ENCODE assay signal across 14 cellular contexts in genomic region chr1:68331117-68331865, GRCh38.
DNase-seq lines count a peak whose midpoint lies in the region; ATAC-seq and TF ChIP-seq lines count a peak whose summit lies in the region.
"Had no signal": no experiment of that assay in that cellular context is flagged by ENCODE, and none has a peak within 500 bp of the region (broad histone marks: within the 10 kb centered on the region; RNA-seq: fewer than 3 reads in every experiment).

No MANE protein-coding gene starts in this region.

- H3K4me3 ChIP-seq in IMR-90 (ENCODE audit: insufficient read depth, low read depth, low read length), result no peak overlapping the region
- H3K4me3 ChIP-seq in astrocyte of the cerebellum (ENCODE audit: low read depth, low read length), result no peak overlapping the region
- no peak overlapping the region for H3K4me3 ChIP-seq in kidney epithelial cell (ENCODE audit: low read depth, low read length)

- TF ChIP-seq CTCF in IMR-90 (conservative IDR thresholded peaks at IDR 0.05; ENCODE audit: low read depth, low read length) (no peak), astrocyte of the cerebellum (IDR thresholded peaks at IDR 0.05; ENCODE audit: low read depth, low read length, missing control alignments) (no peak), kidney epithelial cell (IDR thresholded peaks at IDR 0.05; ENCODE audit: insufficient read depth, low read length, poor library complexity, severe bottlenecking) (no peak)

- no peak for TF ChIP-seq RAD21 in IMR-90 (IDR thresholded peaks at IDR 0.05; ENCODE audit: low read length)

- no peak overlapping the region for H3K9ac ChIP-seq in IMR-90 (ENCODE audit: low read depth, low read length)
- H3K9ac ChIP-seq: parathyroid adenoma had no signal

- peak overlapping the region; percentile 16; the same call in 1 of the 2 replicates for H2BK20ac ChIP-seq in IMR-90 (ENCODE audit: low read depth, low read length)

- TF ChIP-seq POLR2A in IMR-90 (IDR thresholded peaks at IDR 0.05; ENCODE audit: low read depth, low read length), result no peak

- in situ Hi-C loops in IMR-90 (cut with MboI; ENCODE audit: low sequenced_read_pairs) (no loop called here), astrocyte of the cerebellum (cut with HindIII; ENCODE audit: low sequenced_read_pairs) (loop anchor here (25.0 kb wide), 1 partner anchor 194 kb away; no protein-coding TSS in a partner anchor)

- 0 out of 2 replicates have a peak overlapping the region, but pooled peaks have one; percentile 4 for H3K27ac ChIP-seq in IMR-90 (ENCODE audit: insufficient read depth, low read length)
- H3K27ac ChIP-seq: parathyroid adenoma had no signal

- H3K4ac ChIP-seq in IMR-90 (ENCODE audit: low read depth, low read length), result peak overlapping the region; percentile 53

- peak overlapping the region; percentile 15; the same call in 1 of the 2 replicates for H4K91ac ChIP-seq in IMR-90 (ENCODE audit: insufficient read depth, low read depth, low read length)

- H3K27ac Mint-ChIP-seq in activated CD8-positive, alpha-beta T cell treated with anti-CD3 and anti-CD28 coated beads, Interleukin-2, amount 10 ng/mL, durations not matched to agents 7 days and 5 days, result no peak overlapping the region
- H3K27ac Mint-ChIP-seq: activated naive CD4-positive, alpha-beta T cell treated with anti-CD3 and anti-CD28 coated beads for 36 hours; type B pancreatic cell had no signal

- peaks cover 13% of the 10 kb centered on the region for H3K9me1 ChIP-seq in IMR-90 (ENCODE audit: insufficient read depth, low read length)

- no peaks in the 10 kb centered on the region for H3K27me3 ChIP-seq in IMR-90 (ENCODE audit: control insufficient read depth, insufficient read depth, low read length)
- H3K27me3 ChIP-seq in kidney epithelial cell (ENCODE audit: control insufficient read depth, insufficient read depth, low read length), result no peaks in the 10 kb centered on the region

- peak overlapping the region in 1 of 2 experiments; percentile 53; a peak in 3 of 4 replicates for H4K8ac ChIP-seq in IMR-90 (ENCODE audit: low read depth in 2 of 2, low read length in 2 of 2)

- no peak overlapping the region for H3K56ac ChIP-seq in IMR-90 (ENCODE audit: extremely low read depth, insufficient read depth, low read length)

- peak overlapping the region; percentile 13; the same call in 1 of the 2 replicates for H3K4me2 ChIP-seq in IMR-90 (ENCODE audit: low read depth, low read length)

- H3K79me1 ChIP-seq in IMR-90 (ENCODE audit: low read depth in 1 of 2, low read length in 2 of 2), result no peaks in the 10 kb centered on the region

- H2BK120ac ChIP-seq in IMR-90 (ENCODE audit: low read depth, low read length), result peak overlapping the region; percentile 69; the same call in 1 of the 2 replicates

- POLR2A ChIA-PET in IMR-90 (lab: Charles Lee; ENCODE audit: unreplicated experiment), result interaction anchor here (0.7 kb wide), 1 partner anchor 211 kb away, joined by 3 read pairs; no protein-coding TSS in a partner anchor
- POLR2A ChIA-PET in activated CD8-positive, alpha-beta T cell treated with anti-CD3 and anti-CD28 coated beads, Interleukin-2, amount 10 ng/mL, durations not matched to agents 7 days and 5 days (lab: Charles Lee), result no interaction called here

- H2BK5ac ChIP-seq in IMR-90 (ENCODE audit: low read depth, low read length, poor library complexity, severe bottlenecking), result peak overlapping the region; percentile 75

- H3K4me3 Mint-ChIP-seq in activated CD8-positive, alpha-beta T cell treated with anti-CD3 and anti-CD28 coated beads, Interleukin-2, amount 10 ng/mL, durations not matched to agents 7 days and 5 days, result no peak overlapping the region
- H3K4me3 Mint-ChIP-seq: activated naive CD4-positive, alpha-beta T cell treated with anti-CD3 and anti-CD28 coated beads for 36 hours; type B pancreatic cell had no signal

- peak; percentile 35 for DNase-seq in COLO668 (lab: John Stamatoyannopoulos, UW; ENCODE audit: unreplicated experiment)
- peak; percentile 97 for DNase-seq in IMR-90
- peak; percentile 87 for DNase-seq in astrocyte of the cerebellum (ENCODE audit: low read depth)
- peak; percentile 91 for DNase-seq in kidney epithelial cell (ENCODE audit: low read depth)
- no peak for DNase-seq in activated CD8-positive, alpha-beta T cell treated with anti-CD3 and anti-CD28 coated beads, Interleukin-2, amount 10 ng/mL, durations not matched to agents 7 days and 5 days
- no peak for DNase-seq in ureter (ENCODE audit: low spot score)
- no peak for DNase-seq in NCI-H2196 (lab: John Stamatoyannopoulos, UW; ENCODE audit: unreplicated experiment)
- DNase-seq: activated CD4-positive, alpha-beta T cell treated with anti-CD3 and anti-CD28 coated beads for 4 hours; activated naive CD4-positive, alpha-beta T cell treated with anti-CD3 and anti-CD28 coated beads for 36 hours; H7 had no signal

- peak overlapping the region; percentile 41; the same call in 1 of the 2 replicates for H2AK5ac ChIP-seq in IMR-90 (ENCODE audit: low read depth, low read length)

- no peaks in the 10 kb centered on the region for H3K36me3 Mint-ChIP-seq in activated CD8-positive, alpha-beta T cell treated with anti-CD3 and anti-CD28 coated beads, Interleukin-2, amount 10 ng/mL, durations not matched to agents 7 days and 5 days (ENCODE audit: low read depth)
- H3K36me3 Mint-ChIP-seq: type B pancreatic cell had no signal

- CTCF ChIA-PET in IMR-90 (lab: Yijun Ruan, JAX), result interaction anchor here (0.7 to 1.1 kb wide), 4 partner anchors 10 to 210 kb away, joined by 3 to 5 read pairs (median 4); no protein-coding TSS in a partner anchor
- CTCF ChIA-PET in activated CD8-positive, alpha-beta T cell treated with anti-CD3 and anti-CD28 coated beads, Interleukin-2, amount 10 ng/mL, durations not matched to agents 7 days and 5 days (lab: Charles Lee), result interaction anchor here (1.0 to 1.1 kb wide), 2 partner anchors 211 to 214 kb away, joined by 3 to 4 read pairs; no protein-coding TSS in a partner anchor

- peak overlapping the region; percentile 10; the same call in 1 of the 2 replicates for H3K14ac ChIP-seq in IMR-90 (replicated peaks; ENCODE audit: low read depth, low read length)

- dilution Hi-C loops in IMR-90 (cut with HindIII; ENCODE audit: low sequenced_read_pairs, unreplicated experiment), result no loop called here

- peak; percentile 77 for ATAC-seq in IMR-90 (ENCODE audit: low read depth)
- no peak for ATAC-seq in activated CD8-positive, alpha-beta T cell treated with anti-CD3 and anti-CD28 coated beads, Interleukin-2, amount 10 ng/mL, durations not matched to agents 7 days and 5 days
- ATAC-seq in HG03442 (IDR thresholded peaks at IDR 0.05; ENCODE audit: unreplicated experiment), result no peak
- ATAC-seq: left lobe of liver had no signal

- no TSS peak for BruUV-seq in IMR-90 (replicated peaks; lab: Mats Ljungman, UMichigan)

- H3K27me3 Mint-ChIP-seq in activated CD8-positive, alpha-beta T cell treated with anti-CD3 and anti-CD28 coated beads, Interleukin-2, amount 10 ng/mL, durations not matched to agents 7 days and 5 days (ENCODE audit: low read depth), result no peaks in the 10 kb centered on the region

- H2AFZ ChIP-seq in IMR-90 (replicated peaks; ENCODE audit: low read length, poor library complexity), result no peak overlapping the region
- H2AFZ ChIP-seq: parathyroid adenoma had no signal

- H3K4me1 ChIP-seq in IMR-90 (ENCODE audit: control insufficient read depth, insufficient read depth, low read length), result peaks cover 20% of the 10 kb centered on the region
- H3K4me1 ChIP-seq: parathyroid adenoma had no signal

- no peaks in the 10 kb centered on the region for H3K4me1 Mint-ChIP-seq in activated CD8-positive, alpha-beta T cell treated with anti-CD3 and anti-CD28 coated beads, Interleukin-2, amount 10 ng/mL, durations not matched to agents 7 days and 5 days (ENCODE audit: low read depth)

- intact Hi-C loops in IMR-90 (cut with micrococcal nuclease), result no loop called here

- 0 out of 3 replicates have a peak overlapping the region, but pooled peaks have one; percentile 13 for H2BK15ac ChIP-seq in IMR-90 (ENCODE audit: low read depth, low read length)

- 50% methylated on average over 1 of the region's 2 CpGs; no CpG with 5 or more reads in 1 of the 2 experiments for WGBS in IMR-90 (ENCODE audit: extremely low coverage in 2 of 2, insufficient read length in 1 of 2), 2 experiments

- no peak overlapping the region for H2AK9ac ChIP-seq in IMR-90 (replicated peaks; ENCODE audit: low read depth, low read length, poor library complexity)

- no peaks in the 10 kb centered on the region for H3K9me3 ChIP-seq in IMR-90 (ENCODE audit: control insufficient read depth, insufficient read depth, low read length)

- no peaks in the 10 kb centered on the region for H3K9me3 Mint-ChIP-seq in activated CD8-positive, alpha-beta T cell treated with anti-CD3 and anti-CD28 coated beads, Interleukin-2, amount 10 ng/mL, durations not matched to agents 7 days and 5 days (ENCODE audit: insufficient read depth)
- H3K9me3 Mint-ChIP-seq: type B pancreatic cell had no signal

- H3K18ac ChIP-seq in IMR-90 (ENCODE audit: low read depth, low read length), result peak overlapping the region; percentile 91; the same call in 1 of the 2 replicates

- H4K20me1 ChIP-seq in IMR-90 (ENCODE audit: insufficient read depth, low read length), result no peaks in the 10 kb centered on the region; the same call in 1 of the 2 replicates

- H3K23ac ChIP-seq in IMR-90 (ENCODE audit: low read depth, low read length), result no peak overlapping the region

- H4K5ac ChIP-seq in IMR-90 (ENCODE audit: low read depth, low read length), result no peak overlapping the region

- H3K36me3 ChIP-seq in IMR-90 (ENCODE audit: control insufficient read depth, insufficient read depth, low read length) (no peaks in the 10 kb centered on the region), kidney epithelial cell (ENCODE audit: control insufficient read depth, insufficient read depth, low read length) (no peaks in the 10 kb centered on the region)

TF ChIP-seq in IMR-90, 13 proteins besides CTCF, POLR2A, EP300 and RAD21 (continues in another document):
- TF ChIP-seq RFX5 (IDR thresholded peaks at IDR 0.05; ENCODE audit: low read depth, low read length) (0 out of 2 replicates have a peak, but pooled peaks have one; percentile 19), USF2 (IDR thresholded peaks at IDR 0.05; ENCODE audit: low read depth, low read length) (no peak), BHLHE40 (IDR thresholded peaks at IDR 0.05; ENCODE audit: low read depth, low read length) (peak; percentile 31; the same call in 1 of the 2 replicates), MAZ (IDR thresholded peaks at IDR 0.05; ENCODE audit: borderline replicate concordance, low read depth, low read length) (no peak), RCOR1 (IDR thresholded peaks at IDR 0.05; ENCODE audit: insufficient replicate concordance, low read length) (peak; percentile 93), FOS (IDR thresholded peaks at IDR 0.05; ENCODE audit: low read depth, low read length) (peak; percentile 92), CEBPB (IDR thresholded peaks at IDR 0.05; ENCODE audit: low read depth, low read length) (peak; percentile 67)

Comparison
In these comparisons a context has a peak if more than half of its experiments do, and no peak if none do; other contexts are left out.
1. DNase-seq: peak in COLO668 (single experiment), IMR-90 (single experiment), astrocyte of the cerebellum (single experiment) and kidney epithelial cell (single experiment); none in activated CD8-positive, alpha-beta T cell treated with anti-CD3 and anti-CD28 coated beads, Interleukin-2, amount 10 ng/mL, durations not matched to agents 7 days and 5 days (single experiment), ureter (single experiment) and NCI-H2196 (single experiment).